Comparison of ENCODE assay signal across 2 cellular contexts in genomic region chr6:11411592-11411991, GRCh38.
TF ChIP-seq lines count a peak whose summit lies in the region.

No MANE protein-coding gene starts in this region.

TF ChIP-seq in SK-N-SH, 30 proteins besides CTCF, POLR2A, EP300 and RAD21 (continued from another document):
- TF ChIP-seq USF1 (IDR thresholded peaks at IDR 0.05; ENCODE audit: borderline replicate concordance, low read depth) (no peak), MXI1 (IDR thresholded peaks at IDR 0.05; ENCODE audit: low read depth, low read length) (no peak), JUND (IDR thresholded peaks at IDR 0.05) (no peak), IRF3 (IDR thresholded peaks at IDR 0.05; ENCODE audit: low read depth, low read length) (no peak), GABPA (IDR thresholded peaks at IDR 0.05; ENCODE audit: low read depth) (no peak), YY1 (IDR thresholded peaks at IDR 0.05; ENCODE audit: low read depth) (no peak)

TF ChIP-seq in SK-N-SH treated with all-trans-retinoic acid at 6 μM for 48 hours, 23 proteins besides CTCF, POLR2A, EP300 and RAD21 (continued from another document):
- TF ChIP-seq CSRNP3 (CRISPR knock-in tag; IDR thresholded peaks at IDR 0.05) (no peak), ZNF565 (CRISPR knock-in tag; conservative IDR thresholded peaks at IDR 0.05; ENCODE audit: low read depth) (no peak)
